ENCODE assay signal across 5 cellular contexts in genomic region chr18:59609654-59610053, GRCh38.
"Had no signal": no experiment of that assay in that cellular context is flagged by ENCODE, and none has a peak within 500 bp of the region (broad histone marks: within the 10 kb centered on the region; RNA-seq: fewer than 3 reads in every experiment).

No MANE protein-coding gene starts in this region.

- H3K9me3 Mint-ChIP-seq: GM23338, H9 had no signal

- H3K4me3 ChIP-seq: GM23338 had no signal

- H2AFZ ChIP-seq: GM23338 had no signal

- H3K27ac Mint-ChIP-seq: GM23338, H9, IgD-negative memory B cell had no signal

- H3K4me2 ChIP-seq: GM23338 had no signal

- ATAC-seq: GM23338 had no signal

- DNase-seq: H9, HCEC 1CT, KBM-7 had no signal

- H3K4me3 Mint-ChIP-seq: GM23338, H9, IgD-negative memory B cell had no signal

- H3K36me3 Mint-ChIP-seq: IgD-negative memory B cell had no signal

- H3K4me1 Mint-ChIP-seq: IgD-negative memory B cell had no signal
